ENCODE assay signal across 19 cellular contexts in the genomic region with DNA sequence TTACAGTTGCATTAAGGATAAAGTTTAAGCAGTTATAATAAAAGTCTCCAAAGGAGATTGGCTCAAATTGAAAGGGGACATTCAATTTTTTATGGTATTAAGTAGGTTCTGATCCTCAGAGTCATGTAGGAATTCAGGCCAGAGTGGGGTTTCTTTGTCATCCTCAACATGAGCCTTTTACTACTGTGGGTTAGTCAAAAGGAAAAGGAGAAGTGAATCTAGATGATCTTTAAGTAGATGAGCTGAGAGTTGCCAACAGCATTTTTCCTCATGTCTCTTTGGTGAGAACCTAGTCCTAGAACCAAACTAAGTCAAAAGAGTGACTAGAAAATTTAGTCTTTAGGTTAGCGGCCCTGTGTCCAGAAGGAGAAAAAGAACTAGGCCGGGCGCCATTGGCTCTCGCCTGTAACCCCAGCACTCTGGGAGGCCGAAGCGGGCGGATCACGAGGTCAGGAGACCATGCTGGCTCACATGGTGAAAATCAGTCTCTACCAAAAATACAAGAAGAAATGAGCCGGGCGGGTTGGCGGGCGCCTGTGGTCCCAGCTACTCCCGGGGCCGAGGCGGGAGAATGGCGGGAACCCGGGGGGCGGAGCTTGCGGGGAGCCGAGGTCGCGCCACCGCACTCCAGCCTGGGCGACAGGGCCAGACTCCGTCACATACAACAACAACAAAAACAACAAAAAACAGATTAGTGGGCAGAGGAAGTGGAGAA. TPM values are rescaled to one million over a fixed set of nuclear protein-coding genes. Genes with fewer than 3 reads are reported as not detected.
A peak's percentile ranks its signal among the peaks of the same experiment; 100 is the strongest.
DNase-seq lines count a peak whose midpoint lies in the region; ATAC-seq and TF ChIP-seq lines count a peak whose summit lies in the region.
"Had no signal": no experiment of that assay in that cellular context is flagged by ENCODE, and none has a peak within 500 bp of the region (broad histone marks: within the 10 kb centered on the region; RNA-seq: fewer than 3 reads in every experiment).

No MANE protein-coding gene starts in this region.

- H3K4me3 Mint-ChIP-seq in endodermal cell, result no peak overlapping the region
- no peak overlapping the region for H3K4me3 Mint-ChIP-seq in activated T-helper 1 cell treated with anti-CD3 and anti-CD28 coated beads, Interleukin-12 subunit alpha, Interleukin-12 subunit beta, Interleukin-2, Interleukin-4 antibody, amounts not matched to agents 30 ng/mL and 10 ng/mL and 1 ng/mL, durations not matched to agents 14 hours and 24 hours and 36 hours
- H3K4me3 Mint-ChIP-seq: T-helper 1 cell treated with Interleukin-12 subunit alpha and Interleukin-12 subunit beta and Interleukin-4 antibody, amounts not matched to agents 30 μg/mL and 1 μg/mL, for 36 hours had no signal

- H3K4me1 Mint-ChIP-seq in endodermal cell, result no peaks in the 10 kb centered on the region
- no peaks in the 10 kb centered on the region for H3K4me1 Mint-ChIP-seq in activated T-helper 1 cell treated with anti-CD3 and anti-CD28 coated beads, Interleukin-12 subunit alpha, Interleukin-12 subunit beta, Interleukin-2, Interleukin-4 antibody, amounts not matched to agents 30 ng/mL and 10 ng/mL and 1 ng/mL, durations not matched to agents 14 hours and 24 hours and 36 hours (ENCODE audit: low read depth)

- peaks cover 3% of the 10 kb centered on the region for H3K9me3 Mint-ChIP-seq in endodermal cell
- no peaks in the 10 kb centered on the region for H3K9me3 Mint-ChIP-seq in activated T-helper 1 cell treated with anti-CD3 and anti-CD28 coated beads, Interleukin-12 subunit alpha, Interleukin-12 subunit beta, Interleukin-2, Interleukin-4 antibody, amounts not matched to agents 30 ng/mL and 10 ng/mL and 1 ng/mL, durations not matched to agents 14 hours and 24 hours and 36 hours

- no peak overlapping the region for H3K9ac ChIP-seq in endodermal cell (ENCODE audit: extremely low read depth, low read length, poor library complexity, severe bottlenecking)
- H3K9ac ChIP-seq: BLaER1 treated with 17β-estradiol and CSF1 and Interleukin-3, amounts not matched to agents 10 nM and 100 nM had no signal

- DNase-seq in endodermal cell (peak; percentile 74), HCEC 1CT (no peak), GM13977 (ENCODE audit: low spot score) (no peak)
- DNase-seq in activated T-helper 1 cell treated with anti-CD3 and anti-CD28 coated beads, Interleukin-12 subunit alpha, Interleukin-12 subunit beta, Interleukin-2, Interleukin-4 antibody, amounts not matched to agents 30 ng/mL and 10 ng/mL and 1 ng/mL, durations not matched to agents 14 hours and 24 hours and 36 hours (ENCODE audit: low spot score), result no peak
- DNase-seq: activated CD4-positive, alpha-beta T cell treated with anti-CD3 and anti-CD28 coated beads, Interleukin-2, amount 50 U/mL, for 1 hour; activated effector memory CD4-positive, alpha-beta T cell treated with Interleukin-2 at 50 U/mL for 16 hours; brain microvascular endothelial cell; kidney glomerular epithelial cell; NCI-H2171; right lobe of liver had no signal

- no peak overlapping the region for H3K27ac ChIP-seq in endodermal cell (ENCODE audit: low read depth, low read length)
- H3K27ac ChIP-seq: BLaER1 treated with 17β-estradiol and CSF1 and Interleukin-3, amounts not matched to agents 10 nM and 100 nM; brain microvascular endothelial cell; right lobe of liver had no signal

- no peaks in the 10 kb centered on the region for H3K4me1 ChIP-seq in endodermal cell (ENCODE audit: control insufficient read depth, insufficient read depth, low read length)

- intact Hi-C loops in activated T-helper 1 cell treated with anti-CD3 and anti-CD28 coated beads, Interleukin-12 subunit alpha, Interleukin-12 subunit beta, Interleukin-2, Interleukin-4 antibody, amounts not matched to agents 30 ng/mL and 10 ng/mL and 1 ng/mL, durations not matched to agents 14 hours and 24 hours and 36 hours (cut with micrococcal nuclease), result no loop called here

- H3K27me3 ChIP-seq in endodermal cell (ENCODE audit: control insufficient read depth, insufficient read depth, low read length, poor library complexity, severe bottlenecking), result no peaks in the 10 kb centered on the region
- H3K27me3 ChIP-seq: right lobe of liver had no signal

- in situ Hi-C loops in GM13977 (cut with MboI; ENCODE audit: low pct_unique_long_range_greater_than_20kb, low sequenced_read_pairs, unreplicated experiment), result no loop called here

- WGBS in endodermal cell (ENCODE audit: insufficient coverage in 1 of 2, insufficient read length in 1 of 2), 2 experiments, result 86 to 91% methylated on average over 9 to 25 of the region's 25 CpGs

- no peaks in the 10 kb centered on the region for H3K36me3 ChIP-seq in endodermal cell (ENCODE audit: control insufficient read depth, insufficient read depth, low read length)
- H3K36me3 ChIP-seq: BLaER1 treated with 17β-estradiol and CSF1 and Interleukin-3, amounts not matched to agents 10 nM and 100 nM; brain microvascular endothelial cell; right lobe of liver had no signal

- peak; percentile 77 for ATAC-seq in GM18861 (IDR thresholded peaks at IDR 0.05; ENCODE audit: unreplicated experiment)
- ATAC-seq in GM21515 (IDR thresholded peaks at IDR 0.05; ENCODE audit: unreplicated experiment), result peak; percentile 47
- ATAC-seq in HG03045 (IDR thresholded peaks at IDR 0.05; ENCODE audit: unreplicated experiment), result peak; percentile 76
- no peak for ATAC-seq in HG03520 (IDR thresholded peaks at IDR 0.05; ENCODE audit: unreplicated experiment)
- ATAC-seq: Panc1, right lobe of liver had no signal

- no peak for TF ChIP-seq CTCF in endodermal cell (conservative IDR thresholded peaks at IDR 0.05)
- no peak for TF ChIP-seq CTCF in GM13977 (IDR thresholded peaks at IDR 0.05; ENCODE audit: extremely low read depth, insufficient read depth, missing control alignments)

- peaks cover 80% of the 10 kb centered on the region for H3K9me3 ChIP-seq in endodermal cell (ENCODE audit: control insufficient read depth, low read length)
- H3K9me3 ChIP-seq: right lobe of liver had no signal

- H3K4me3 ChIP-seq in endodermal cell (ENCODE audit: low read length), result no peak overlapping the region
- H3K4me3 ChIP-seq: BLaER1 treated with 17β-estradiol and CSF1 and Interleukin-3, amounts not matched to agents 10 nM and 100 nM; right lobe of liver had no signal

- peaks cover 42% of the 10 kb centered on the region for H3K27me3 Mint-ChIP-seq in endodermal cell (ENCODE audit: insufficient read depth)
- peaks cover 10% of the 10 kb centered on the region for H3K27me3 Mint-ChIP-seq in activated T-helper 1 cell treated with anti-CD3 and anti-CD28 coated beads, Interleukin-12 subunit alpha, Interleukin-12 subunit beta, Interleukin-2, Interleukin-4 antibody, amounts not matched to agents 30 ng/mL and 10 ng/mL and 1 ng/mL, durations not matched to agents 14 hours and 24 hours and 36 hours (ENCODE audit: insufficient read depth)

- no peaks in the 10 kb centered on the region for H3K36me3 Mint-ChIP-seq in endodermal cell (ENCODE audit: low read depth)
- H3K36me3 Mint-ChIP-seq in activated T-helper 1 cell treated with anti-CD3 and anti-CD28 coated beads, Interleukin-12 subunit alpha, Interleukin-12 subunit beta, Interleukin-2, Interleukin-4 antibody, amounts not matched to agents 30 ng/mL and 10 ng/mL and 1 ng/mL, durations not matched to agents 14 hours and 24 hours and 36 hours (ENCODE audit: low read depth), result no peaks in the 10 kb centered on the region

- no peak overlapping the region for H3K27ac Mint-ChIP-seq in endodermal cell
- H3K27ac Mint-ChIP-seq in activated T-helper 1 cell treated with anti-CD3 and anti-CD28 coated beads, Interleukin-12 subunit alpha, Interleukin-12 subunit beta, Interleukin-2, Interleukin-4 antibody, amounts not matched to agents 30 ng/mL and 10 ng/mL and 1 ng/mL, durations not matched to agents 14 hours and 24 hours and 36 hours, result no peak overlapping the region
- H3K27ac Mint-ChIP-seq: T-helper 1 cell treated with Interleukin-12 subunit alpha and Interleukin-12 subunit beta and Interleukin-4 antibody, amounts not matched to agents 30 μg/mL and 1 μg/mL, for 36 hours had no signal

RNA-seq across cellular contexts. Expression of gene CHL1, which starts 4.2 kb away (rescaled TPM):
- 1 to 10 TPM; 2.2 to 2.8 TPM for total RNA-seq in endodermal cell
- polyA plus RNA-seq in endodermal cell (2013, experiment 1 of 2), result 5.4 TPM
- polyA plus RNA-seq in endodermal cell (2013, experiment 2 of 2), result 3.1 TPM
- not detected in 2 replicates for total RNA-seq in activated T-helper 1 cell treated with anti-CD3 and anti-CD28 coated beads, Interleukin-12 subunit alpha, Interleukin-12 subunit beta, Interleukin-2, Interleukin-4 antibody, amounts not matched to agents 30 ng/mL and 10 ng/mL and 1 ng/mL, durations not matched to agents 14 hours and 24 hours and 36 hours
- total RNA-seq: LHCN-M2, myocyte had no signal
